1 cellular context compared by ENCODE assay signal in genomic region chr17:43834106-43834505, GRCh38.
TF ChIP-seq lines count a peak whose summit lies in the region.

No MANE protein-coding gene starts in this region.

TF ChIP-seq in SK-N-SH treated with all-trans-retinoic acid at 6 μM for 48 hours, 23 proteins besides CTCF, POLR2A, EP300 and RAD21 (continued from another document):
- TF ChIP-seq, protein P1, sequence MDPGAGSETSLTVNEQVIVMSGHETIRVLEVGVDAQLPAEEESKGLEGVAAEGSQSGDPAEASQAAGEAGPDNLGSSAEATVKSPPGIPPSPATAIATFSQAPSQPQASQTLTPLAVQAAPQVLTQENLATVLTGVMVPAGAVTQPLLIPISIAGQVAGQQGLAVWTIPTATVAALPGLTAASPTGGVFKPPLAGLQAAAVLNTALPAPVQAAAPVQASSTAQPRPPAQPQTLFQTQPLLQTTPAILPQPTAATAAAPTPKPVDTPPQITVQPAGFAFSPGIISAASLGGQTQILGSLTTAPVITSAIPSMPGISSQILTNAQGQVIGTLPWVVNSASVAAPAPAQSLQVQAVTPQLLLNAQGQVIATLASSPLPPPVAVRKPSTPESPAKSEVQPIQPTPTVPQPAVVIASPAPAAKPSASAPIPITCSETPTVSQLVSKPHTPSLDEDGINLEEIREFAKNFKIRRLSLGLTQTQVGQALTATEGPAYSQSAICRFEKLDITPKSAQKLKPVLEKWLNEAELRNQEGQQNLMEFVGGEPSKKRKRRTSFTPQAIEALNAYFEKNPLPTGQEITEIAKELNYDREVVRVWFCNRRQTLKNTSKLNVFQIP (CRISPR knock-in tag; IDR thresholded peaks at IDR 0.05; ENCODE audit: borderline replicate concordance, low read depth), result no peak
- no peak for TF ChIP-seq OSR1 (CRISPR knock-in tag; IDR thresholded peaks at IDR 0.05)
